Comparison of ENCODE assay signal across 20 cellular contexts in the genomic region with DNA sequence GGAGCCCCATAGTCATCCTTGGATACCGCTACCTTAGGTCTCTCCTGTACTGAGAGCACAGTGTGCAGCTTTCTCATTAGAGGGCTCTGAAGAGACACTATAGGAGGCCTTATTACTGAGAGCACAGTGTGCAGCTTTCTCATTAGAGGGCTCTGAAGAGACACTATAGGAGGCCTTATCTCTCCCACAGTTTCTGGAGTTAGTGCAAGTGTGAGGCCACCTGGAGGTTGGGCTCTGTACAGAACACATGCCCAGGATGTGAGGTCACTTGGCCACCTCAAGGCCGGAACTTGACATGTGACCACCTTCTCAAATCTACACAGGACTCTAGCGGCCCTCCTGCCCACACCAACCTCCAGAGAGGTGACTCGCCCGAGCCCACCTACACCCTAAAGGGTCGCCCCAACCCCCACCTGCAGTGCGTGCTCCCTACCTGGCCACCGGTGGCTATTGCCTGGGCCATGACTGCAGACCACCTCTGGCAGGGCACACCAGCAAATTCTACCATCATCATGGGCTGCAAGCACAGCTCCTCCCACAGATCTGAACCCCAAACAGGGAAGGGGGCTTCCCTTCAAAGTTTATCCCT. TPM values are rescaled to one million over a fixed set of nuclear protein-coding genes. Genes with fewer than 3 reads are reported as not detected.
"Had no signal": no experiment of that assay in that cellular context is flagged by ENCODE, and none has a peak within 500 bp of the region (broad histone marks: within the 10 kb centered on the region; RNA-seq: fewer than 3 reads in every experiment).

No MANE protein-coding gene starts in this region.

- H3K27me3 ChIP-seq: ascending aorta, gastrocnemius medialis, left lung, thyroid gland had no signal

- H3K36me3 ChIP-seq: ascending aorta, gastrocnemius medialis, left lung, thyroid gland had no signal

- H3K4me3 ChIP-seq: ascending aorta, coronary artery, gastrocnemius medialis, left lung, smooth muscle cell, thyroid gland had no signal

- H3K4me1 ChIP-seq: ascending aorta, gastrocnemius medialis, left lung had no signal

- DNase-seq: activated B cell treated with CpG ODN at 0.5 μM for 24 hours; activated CD4-positive, alpha-beta memory T cell treated with anti-CD3 and anti-CD28 coated beads, Interleukin-2, amount 10 ng/mL, durations not matched to agents 7 days and 5 days; activated CD4-positive, alpha-beta T cell treated with anti-CD3 and anti-CD28 coated beads for 4 hours; activated effector memory CD4-positive, alpha-beta T cell treated with anti-CD3 and anti-CD28 coated beads, Interleukin-2, amount 50 U/mL, for 16 hours; activated T-cell treated with anti-CD3 and anti-CD28 coated beads, Interleukin-2, amount 50 U/mL, for 48 hours; gastrocnemius medialis; kidney; left lung; nephron progenitor cell; occipital lobe; stimulated activated CD4-positive, alpha-beta T cell treated with anti-CD3 and anti-CD28 coated beads, Interleukin-4, amount 100 ng/mL, for 1 hour; SW 1271; thyroid gland had no signal

- H3K27ac ChIP-seq: ascending aorta, coronary artery, gastrocnemius medialis, left lung, thyroid gland had no signal

- ATAC-seq: gastrocnemius medialis, left lung, sciatic nerve had no signal

- H3K9me3 ChIP-seq: ascending aorta, gastrocnemius medialis, left lung, thyroid gland had no signal

RNA-seq across cellular contexts. Expression of gene FRMPD2, which starts 24.6 kb away (rescaled TPM):
- total RNA-seq: activated B cell treated with CpG ODN at 0.5 μM for 24 hours; activated CD4-positive, alpha-beta memory T cell treated with anti-CD3 and anti-CD28 coated beads, Interleukin-2, amount 10 ng/mL, durations not matched to agents 7 days and 5 days; ascending aorta; gastrocnemius medialis; posterior vena cava; smooth muscle cell; T-helper 2 cell treated with Interferon-gamma antibody and Interleukin-4, amounts not matched to agents 100 ng/mL and 5 ng/mL, for 36 hours had no signal
- polyA plus RNA-seq: adipose tissue had no signal
